ENCODE assay signal across 19 cellular contexts in the genomic region with DNA sequence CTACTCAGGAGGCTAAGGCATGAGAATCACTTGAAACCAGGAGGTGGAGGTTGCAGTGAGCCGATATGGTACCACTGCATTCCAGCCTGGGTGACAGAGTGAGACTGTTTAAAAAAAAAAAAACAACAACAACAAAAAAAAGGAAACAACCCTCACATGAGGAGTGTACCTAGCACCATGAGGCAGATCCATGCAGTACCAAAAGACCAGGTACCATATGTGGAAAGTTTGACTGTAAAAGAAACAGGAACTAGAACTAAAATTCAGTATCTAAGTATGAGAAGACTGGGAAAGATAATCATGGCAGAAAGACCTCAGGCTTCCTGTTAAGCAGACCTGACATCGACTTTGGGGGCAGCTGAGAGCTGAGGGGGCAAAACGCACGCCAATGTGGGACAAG. TPM values are rescaled to one million over a fixed set of nuclear protein-coding genes. Genes with fewer than 3 reads are reported as not detected.
DNase-seq lines count a peak whose midpoint lies in the region; ATAC-seq and TF ChIP-seq lines count a peak whose summit lies in the region.
"Had no signal": no experiment of that assay in that cellular context is flagged by ENCODE, and none has a peak within 500 bp of the region (broad histone marks: within the 10 kb centered on the region; RNA-seq: fewer than 3 reads in every experiment).

No MANE protein-coding gene starts in this region.

- CTCF ChIA-PET in activated CD4-positive, alpha-beta T cell treated with anti-CD3 and anti-CD28 coated beads for 36 hours (lab: Charles Lee) = no interaction called here

- H3K27me3 Mint-ChIP-seq in activated CD4-positive, alpha-beta T cell treated with anti-CD3 and anti-CD28 coated beads for 36 hours = no peaks in the 10 kb centered on the region
- H3K27me3 Mint-ChIP-seq in T-helper 17 cell (no peaks in the 10 kb centered on the region), endodermal cell (ENCODE audit: insufficient read depth) (no peaks in the 10 kb centered on the region)

- intact Hi-C loops in activated CD4-positive, alpha-beta T cell treated with anti-CD3 and anti-CD28 coated beads for 36 hours (cut with DNase I, micrococcal nuclease) = no loop called here

- peaks cover 14% of the 10 kb centered on the region for H3K36me3 Mint-ChIP-seq in activated CD4-positive, alpha-beta T cell treated with anti-CD3 and anti-CD28 coated beads for 36 hours (ENCODE audit: low read depth)
- H3K36me3 Mint-ChIP-seq in T-helper 17 cell (ENCODE audit: low read depth) (no peaks in the 10 kb centered on the region), endodermal cell (ENCODE audit: low read depth) (peaks cover 52% of the 10 kb centered on the region)

- H3K27ac Mint-ChIP-seq in activated CD4-positive, alpha-beta T cell treated with anti-CD3 and anti-CD28 coated beads for 36 hours = peak overlapping the region; percentile 13
- H3K27ac Mint-ChIP-seq in T-helper 17 cell (peak overlapping the region; percentile 87), endodermal cell (peak overlapping the region; percentile 11)
- H3K27ac Mint-ChIP-seq: CD8-positive, alpha-beta T cell had no signal

- ATAC-seq in activated CD4-positive, alpha-beta T cell treated with anti-CD3 and anti-CD28 coated beads for 36 hours = no peak
- no peak for ATAC-seq in T-helper 17 cell
- ATAC-seq: CD8-positive, alpha-beta T cell had no signal

- H3K27me3 ChIP-seq in endodermal cell (ENCODE audit: control insufficient read depth, insufficient read depth, low read length, poor library complexity, severe bottlenecking) = no peaks in the 10 kb centered on the region
- H3K27me3 ChIP-seq: BE2C had no signal

- H3K9ac ChIP-seq in endodermal cell (ENCODE audit: extremely low read depth, low read length, poor library complexity, severe bottlenecking) = no peak overlapping the region
- H3K9ac ChIP-seq: GM23248 had no signal

- no peak for DNase-seq in activated CD4-positive, alpha-beta T cell treated with anti-CD3 and anti-CD28 coated beads for 36 hours
- DNase-seq in activated CD4-positive, alpha-beta T cell treated with anti-CD3 and anti-CD28 coated beads for 1 hour = no peak
- DNase-seq in T-helper 17 cell = no peak
- no peak for DNase-seq in endodermal cell
- DNase-seq in substantia nigra (lab: John Stamatoyannopoulos, UW) = no peak
- no peak for DNase-seq in kidney tubule cell (ENCODE audit: low spot score)
- no peak for DNase-seq in H4 (ENCODE audit: low spot score)
- no peak for DNase-seq in NCI-H1417 (lab: John Stamatoyannopoulos, UW)
- DNase-seq: 8988T; BE2C; CD8-positive, alpha-beta T cell; DMS79; GM23248; KG1; NCI-H1092; NCI-H1694; NCI-H226; NCI-H524 treated with DMSO at 0.1 percent for 48 hours; SHP77 treated with DMSO at 0.1 percent for 48 hours had no signal

- no peaks in the 10 kb centered on the region for H3K9me3 Mint-ChIP-seq in activated CD4-positive, alpha-beta T cell treated with anti-CD3 and anti-CD28 coated beads for 36 hours (ENCODE audit: low read depth)
- H3K9me3 Mint-ChIP-seq in endodermal cell = no peaks in the 10 kb centered on the region
- H3K9me3 Mint-ChIP-seq: CD8-positive, alpha-beta T cell had no signal

- H3K4me1 ChIP-seq in endodermal cell (ENCODE audit: control insufficient read depth, insufficient read depth, low read length) = no peaks in the 10 kb centered on the region

- no peak for TF ChIP-seq CTCF in endodermal cell (conservative IDR thresholded peaks at IDR 0.05)

- peaks cover 64% of the 10 kb centered on the region for H3K36me3 ChIP-seq in endodermal cell (ENCODE audit: control insufficient read depth, insufficient read depth, low read length)

- peaks cover 18% of the 10 kb centered on the region for H3K4me1 Mint-ChIP-seq in activated CD4-positive, alpha-beta T cell treated with anti-CD3 and anti-CD28 coated beads for 36 hours
- H3K4me1 Mint-ChIP-seq in T-helper 17 cell (no peaks in the 10 kb centered on the region), endodermal cell (no peaks in the 10 kb centered on the region)

- no peak overlapping the region for H3K27ac ChIP-seq in endodermal cell (ENCODE audit: low read depth, low read length)
- peak overlapping the region; percentile 64 for H3K27ac ChIP-seq in substantia nigra (ENCODE audit: low read depth, low read length, poor library complexity, severe bottlenecking)
- H3K27ac ChIP-seq: GM23248 had no signal

- no peak overlapping the region for H3K4me3 Mint-ChIP-seq in activated CD4-positive, alpha-beta T cell treated with anti-CD3 and anti-CD28 coated beads for 36 hours
- no peak overlapping the region for H3K4me3 Mint-ChIP-seq in T-helper 17 cell
- H3K4me3 Mint-ChIP-seq in endodermal cell = no peak overlapping the region
- H3K4me3 Mint-ChIP-seq: CD8-positive, alpha-beta T cell had no signal

- no peaks in the 10 kb centered on the region for H3K9me3 ChIP-seq in T-helper 17 cell (ENCODE audit: control insufficient read depth, low read length, poor library complexity, severe bottlenecking)
- no peaks in the 10 kb centered on the region for H3K9me3 ChIP-seq in endodermal cell (ENCODE audit: control insufficient read depth, low read length)
- H3K9me3 ChIP-seq: BE2C had no signal

- no peak overlapping the region for H3K4me3 ChIP-seq in endodermal cell (ENCODE audit: low read length)
- H3K4me3 ChIP-seq: GM23248 had no signal

- POLR2A ChIA-PET in activated CD4-positive, alpha-beta T cell treated with anti-CD3 and anti-CD28 coated beads for 36 hours (lab: Charles Lee) = no interaction called here

- WGBS in endodermal cell (ENCODE audit: insufficient coverage in 1 of 2, insufficient read length in 1 of 2), 2 experiments = 83 to 97% methylated on average over 3 to 4 of the region's 4 CpGs

RNA-seq across cellular contexts. Expression of a gene that starts 55.1 kb away (rescaled TPM):
- 10 to 100 TPM; 52.5 to 54.1 TPM for total RNA-seq in activated CD4-positive, alpha-beta T cell treated with anti-CD3 and anti-CD28 coated beads for 36 hours
- total RNA-seq in T-helper 17 cell (10 to 100 TPM; 24.3 to 26.2 TPM), endodermal cell (10 to 100 TPM; 25.2 to 28.9 TPM)
- polyA plus RNA-seq in endodermal cell (2013, experiment 1 of 2) = 37.6 TPM
- polyA plus RNA-seq in endodermal cell (2013, experiment 2 of 2) = 32.3 TPM
- 23.3 and 34.7 TPM in 2 replicates for total RNA-seq in H4 (2014; rRNA removed; shearing (Covaris generic))

Comparison
In these comparisons a context has a peak if more than half of its experiments do, and no peak if none do; other contexts are left out.
1. H3K27ac Mint-ChIP-seq: peak in every context shown above with its lines; median percentile 87 in T-helper 17 cell; 13 in activated CD4-positive, alpha-beta T cell treated with anti-CD3 and anti-CD28 coated beads for 36 hours; 11 in endodermal cell.